In genomic region chr6:76861403-76861802, GRCh38 we compare ENCODE assay signal across 8 cellular contexts.
DNase-seq lines count a peak whose midpoint lies in the region; ATAC-seq and TF ChIP-seq lines count a peak whose summit lies in the region.

No MANE protein-coding gene starts in this region.

- TF ChIP-seq CTCF in 22Rv1 (IDR thresholded peaks at IDR 0.05) (peak; percentile 73), osteocyte (IDR thresholded peaks at IDR 0.05) (peak; percentile 41)

- DNase-seq in amniotic epithelial cell (ENCODE audit: low read depth) (peak; percentile 12), osteocyte (ENCODE audit: extremely low spot score, unreplicated experiment) (no peak), NCI-H128 (lab: John Stamatoyannopoulos, UW; ENCODE audit: unreplicated experiment) (no peak), midbrain (lab: John Stamatoyannopoulos, UW) (no peak)

- H3K27ac Mint-ChIP-seq in osteocyte (ENCODE audit: unreplicated experiment) = no peak overlapping the region

- no peaks in the 10 kb centered on the region for H3K9me3 Mint-ChIP-seq in osteocyte (ENCODE audit: unreplicated experiment)

- H3K27ac ChIP-seq in 22Rv1 = no peak overlapping the region

- H3K4me1 Mint-ChIP-seq in osteocyte (ENCODE audit: unreplicated experiment) = no peaks in the 10 kb centered on the region

- no peak overlapping the region for H3K4me3 Mint-ChIP-seq in osteocyte (ENCODE audit: unreplicated experiment)

- peaks cover 16% of the 10 kb centered on the region for H3K27me3 Mint-ChIP-seq in osteocyte (ENCODE audit: unreplicated experiment)

- peak; percentile 83 for ATAC-seq in GM18517 (IDR thresholded peaks at IDR 0.05; ENCODE audit: unreplicated experiment)
- peak; percentile 83 for ATAC-seq in HG03159 (IDR thresholded peaks at IDR 0.05; ENCODE audit: unreplicated experiment)
- ATAC-seq in HG03108 (IDR thresholded peaks at IDR 0.05; ENCODE audit: unreplicated experiment) = no peak

- H3K36me3 Mint-ChIP-seq in osteocyte (ENCODE audit: unreplicated experiment) = no peaks in the 10 kb centered on the region
